Comparison of ENCODE assay signal across 21 cellular contexts in the genomic region with DNA sequence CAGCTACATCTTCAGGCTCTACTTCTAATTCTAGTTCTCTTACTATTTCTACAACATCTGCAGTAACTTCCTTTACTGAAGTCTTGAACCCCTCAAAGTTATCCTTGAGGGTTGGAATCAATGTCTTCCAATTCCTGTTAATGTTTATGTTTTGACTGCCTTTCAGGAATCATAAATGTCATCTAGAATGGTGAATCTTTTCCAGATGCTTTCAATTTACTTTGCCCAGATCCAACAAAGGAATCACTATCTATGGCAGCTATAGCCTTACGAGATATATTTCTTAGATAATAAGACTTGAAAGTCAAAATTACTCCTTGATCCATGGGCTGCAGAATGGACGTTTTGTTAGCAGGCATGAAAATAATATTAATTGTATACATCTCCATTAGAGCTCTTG.
DNase-seq lines count a peak whose midpoint lies in the region; ATAC-seq, FAIRE-seq and TF ChIP-seq lines count a peak whose summit lies in the region.
"Had no signal": no experiment of that assay in that cellular context is flagged by ENCODE, and none has a peak within 500 bp of the region (broad histone marks: within the 10 kb centered on the region; RNA-seq: fewer than 3 reads in every experiment).

No MANE protein-coding gene starts in this region.

- H3K27me3 ChIP-seq in SK-N-SH (ENCODE audit: insufficient read depth) (no peaks in the 10 kb centered on the region), left lung (no peaks in the 10 kb centered on the region)
- H3K27me3 ChIP-seq: BLaER1 had no signal

- peaks cover 40% of the 10 kb centered on the region for H3K4me1 Mint-ChIP-seq in osteocyte (ENCODE audit: unreplicated experiment)
- H3K4me1 Mint-ChIP-seq: B cell; CD4-positive, CD25-positive, alpha-beta regulatory T cell; H9 had no signal

- no peak for TF ChIP-seq CTCF in SK-N-SH (IDR thresholded peaks at IDR 0.05)
- no peak for TF ChIP-seq CTCF in osteocyte (IDR thresholded peaks at IDR 0.05)
- TF ChIP-seq CTCF in left lung (IDR thresholded peaks at IDR 0.05), result no peak
- no peak for TF ChIP-seq CTCF in GM13976 (IDR thresholded peaks at IDR 0.05; ENCODE audit: borderline replicate concordance, control extremely low read depth, extremely low read depth, insufficient read depth, missing control alignments)

- H3K9me3 ChIP-seq in SK-N-SH (no peaks in the 10 kb centered on the region), left lung (no peaks in the 10 kb centered on the region)
- H3K9me3 ChIP-seq: BLaER1, Caco-2 had no signal

- no peaks in the 10 kb centered on the region for H3K9me2 ChIP-seq in SK-N-SH

- no peaks in the 10 kb centered on the region for H3K36me3 Mint-ChIP-seq in osteocyte (ENCODE audit: unreplicated experiment)
- H3K36me3 Mint-ChIP-seq: CD4-positive, CD25-positive, alpha-beta regulatory T cell; CD8-positive, alpha-beta T cell had no signal

- intact Hi-C loops in left lung (cut with DNase I), result no loop called here

- peak; percentile 78 for FAIRE-seq in H54 (lab: Jason Lieb, UNC)
- FAIRE-seq: GM12878, GM18507, H1 had no signal

- DNase-seq in H54 (ENCODE audit: insufficient read length, low spot score), result no peak
- no peak for DNase-seq in SK-N-SH
- DNase-seq in osteocyte (ENCODE audit: extremely low spot score, unreplicated experiment), result no peak
- no peak for DNase-seq in NCI-H2107 (lab: John Stamatoyannopoulos, UW)
- no peak for DNase-seq in left lung
- DNase-seq in GM13976 (ENCODE audit: low spot score), result no peak
- DNase-seq: Caco-2; CD4-positive, CD25-positive, alpha-beta regulatory T cell; CD8-positive, alpha-beta T cell; DMS 273 treated with DMSO at 0.1 percent for 48 hours; DMS79; EL; GDM1; H9 had no signal

- H3K9me3 Mint-ChIP-seq in osteocyte (ENCODE audit: unreplicated experiment), result peaks cover 8% of the 10 kb centered on the region
- H3K9me3 Mint-ChIP-seq: H9 had no signal

- no peak overlapping the region for H3K4me3 Mint-ChIP-seq in osteocyte (ENCODE audit: unreplicated experiment)
- H3K4me3 Mint-ChIP-seq: B cell; CD4-positive, CD25-positive, alpha-beta regulatory T cell; CD8-positive, alpha-beta T cell; H9 had no signal

- TF ChIP-seq RAD21 in SK-N-SH (IDR thresholded peaks at IDR 0.05; ENCODE audit: low read length), result no peak

- peaks cover 0 to 21% of the 10 kb centered on the region in 2 experiments; a peak in 2 of 4 replicates for H3K4me1 ChIP-seq in SK-N-SH (ENCODE audit: control insufficient read depth in 1 of 2, insufficient read depth in 2 of 2, low read depth in 1 of 2, low read length in 1 of 2)
- H3K4me1 ChIP-seq in left lung, result no peaks in the 10 kb centered on the region
- H3K4me1 ChIP-seq: BLaER1, Caco-2 had no signal

- H3K79me2 ChIP-seq in SK-N-SH (ENCODE audit: insufficient read depth), result no peaks in the 10 kb centered on the region

- H3K27ac ChIP-seq in SK-N-SH (ENCODE audit: low read depth in 2 of 2, low read length in 1 of 2) (peak overlapping the region; percentile 30 to 47; a peak in 3 of 4 replicates), left lung (no peak overlapping the region)
- H3K27ac ChIP-seq: BLaER1, C4-2B had no signal

- no peak for TF ChIP-seq POLR2A in H54 (IDR thresholded peaks at IDR 0.05; ENCODE audit: low read depth, low read length)

- peak overlapping the region; percentile 11; the same call in 1 of the 2 replicates for H2AFZ ChIP-seq in SK-N-SH (ENCODE audit: low read depth)

- peak; percentile 28 to 67; a peak in 3 of 4 replicates for TF ChIP-seq EP300 in SK-N-SH (IDR thresholded peaks at IDR 0.05; ENCODE audit: borderline replicate concordance in 1 of 2, low read depth in 1 of 2, low read length in 1 of 2)

- H3K36me3 ChIP-seq in SK-N-SH (replicated peaks in 1 of 2; ENCODE audit: control insufficient read depth in 1 of 2, insufficient read depth in 2 of 2, low read length in 1 of 2) (no peaks in the 10 kb centered on the region), left lung (no peaks in the 10 kb centered on the region)
- H3K36me3 ChIP-seq: BLaER1 had no signal

- POLR2A ChIA-PET in SK-N-SH (lab: Yijun Ruan, JAX), result no interaction called here

- in situ Hi-C loops in GM13976 (cut with MboI; ENCODE audit: low sequenced_read_pairs, unreplicated experiment), result no loop called here

- WGBS in SK-N-SH (ENCODE audit: low lambda C conversion rate), result 32% methylated on average over 2 of the region's 2 CpGs

- H3K4me3 ChIP-seq in SK-N-SH (ENCODE audit: low read depth in 2 of 2, low read length in 1 of 2) (no peak overlapping the region), left lung (no peak overlapping the region)
- H3K4me3 ChIP-seq: BLaER1, GM12878 had no signal

- no peak overlapping the region for H3K9ac ChIP-seq in SK-N-SH
- H3K9ac ChIP-seq: BLaER1 had no signal

- H3F3A ChIP-seq in SK-N-SH (replicated peaks; ENCODE audit: insufficient read depth), result peaks cover 17% of the 10 kb centered on the region

- H3K27me3 Mint-ChIP-seq in osteocyte (ENCODE audit: unreplicated experiment), result no peaks in the 10 kb centered on the region
- H3K27me3 Mint-ChIP-seq: B cell; CD4-positive, CD25-positive, alpha-beta regulatory T cell had no signal

- ATAC-seq in left lung, result no peak
- ATAC-seq: CD8-positive, alpha-beta T cell; GM12878; HCT116 had no signal

- CTCF ChIA-PET in SK-N-SH (lab: Yijun Ruan, JAX), result no interaction called here

- H4K20me1 ChIP-seq in SK-N-SH (ENCODE audit: insufficient read depth), result no peaks in the 10 kb centered on the region
- H4K20me1 ChIP-seq: BLaER1 had no signal

- peak overlapping the region; percentile 5 for H3K27ac Mint-ChIP-seq in osteocyte (ENCODE audit: unreplicated experiment)
- H3K27ac Mint-ChIP-seq: B cell; CD4-positive, CD25-positive, alpha-beta regulatory T cell; CD8-positive, alpha-beta T cell; H9 had no signal

- H3K4me2 ChIP-seq in SK-N-SH, result peak overlapping the region; percentile 13; the same call in 1 of the 2 replicates
- H3K4me2 ChIP-seq: BLaER1 had no signal

TF ChIP-seq in SK-N-SH, 30 proteins besides CTCF, POLR2A, EP300 and RAD21:
- TF ChIP-seq, protein P1, sequence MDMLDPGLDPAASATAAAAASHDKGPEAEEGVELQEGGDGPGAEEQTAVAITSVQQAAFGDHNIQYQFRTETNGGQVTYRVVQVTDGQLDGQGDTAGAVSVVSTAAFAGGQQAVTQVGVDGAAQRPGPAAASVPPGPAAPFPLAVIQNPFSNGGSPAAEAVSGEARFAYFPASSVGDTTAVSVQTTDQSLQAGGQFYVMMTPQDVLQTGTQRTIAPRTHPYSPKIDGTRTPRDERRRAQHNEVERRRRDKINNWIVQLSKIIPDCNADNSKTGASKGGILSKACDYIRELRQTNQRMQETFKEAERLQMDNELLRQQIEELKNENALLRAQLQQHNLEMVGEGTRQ (IDR thresholded peaks at IDR 0.05; ENCODE audit: borderline replicate concordance, low read depth, low read length), result no peak
- TF ChIP-seq JUND (IDR thresholded peaks at IDR 0.05), result peak; percentile 37; the same call in 1 of the 2 replicates
- peak; percentile 89 for TF ChIP-seq TCF12 (IDR thresholded peaks at IDR 0.05)
- TF ChIP-seq, protein P2, sequence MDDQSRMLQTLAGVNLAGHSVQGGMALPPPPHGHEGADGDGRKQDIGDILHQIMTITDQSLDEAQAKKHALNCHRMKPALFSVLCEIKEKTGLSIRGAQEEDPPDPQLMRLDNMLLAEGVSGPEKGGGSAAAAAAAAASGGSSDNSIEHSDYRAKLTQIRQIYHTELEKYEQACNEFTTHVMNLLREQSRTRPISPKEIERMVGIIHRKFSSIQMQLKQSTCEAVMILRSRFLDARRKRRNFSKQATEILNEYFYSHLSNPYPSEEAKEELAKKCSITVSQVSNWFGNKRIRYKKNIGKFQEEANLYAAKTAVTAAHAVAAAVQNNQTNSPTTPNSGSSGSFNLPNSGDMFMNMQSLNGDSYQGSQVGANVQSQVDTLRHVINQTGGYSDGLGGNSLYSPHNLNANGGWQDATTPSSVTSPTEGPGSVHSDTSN (IDR thresholded peaks at IDR 0.05), result peak; percentile 77
- TF ChIP-seq NFIC (IDR thresholded peaks at IDR 0.05; ENCODE audit: borderline replicate concordance), result peak; percentile 26; the same call in 1 of the 2 replicates
- peak; percentile 44; the same call in 1 of the 2 replicates for TF ChIP-seq TEAD4 (IDR thresholded peaks at IDR 0.05; ENCODE audit: borderline replicate concordance, insufficient read depth)

Comparison
In these comparisons a context has a peak if more than half of its experiments do, and no peak if none do; other contexts are left out.
1. H3K27ac ChIP-seq: peak in SK-N-SH (2 of 2); none in left lung (0 of 2).